ENCODE assay signal across 1 cellular context in the genomic region with DNA sequence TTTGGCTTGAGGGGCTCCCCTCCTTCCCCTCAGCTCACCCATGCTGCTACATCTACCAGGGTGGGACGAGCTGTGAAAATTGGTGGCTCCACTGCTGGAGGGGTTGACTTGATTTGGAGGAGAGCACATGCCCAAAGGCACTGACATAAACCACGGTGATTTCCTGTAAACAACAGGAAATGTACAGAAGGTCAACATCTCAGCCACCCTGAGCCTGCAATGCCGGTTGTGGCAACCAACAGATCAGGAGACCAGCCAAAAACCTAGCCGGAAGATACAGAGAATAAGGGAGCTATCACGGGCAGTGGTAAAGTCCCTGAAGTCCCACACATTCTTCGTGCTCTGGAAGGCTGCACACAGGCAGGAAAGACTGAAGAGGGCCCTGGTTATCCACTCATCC.
TF ChIP-seq lines count a peak whose summit lies in the region.

No MANE protein-coding gene starts in this region.

TF ChIP-seq in H1, 55 proteins besides CTCF, POLR2A, EP300 and RAD21:
- TF ChIP-seq PHF8 (conservative IDR thresholded peaks at IDR 0.05; ENCODE audit: low read depth, low read length), result no peak
- no peak for TF ChIP-seq TCF12 (IDR thresholded peaks at IDR 0.05; ENCODE audit: low read depth, low read length)
- no peak for TF ChIP-seq POLR2AphosphoS5 (IDR thresholded peaks at IDR 0.05; ENCODE audit: low read depth, low read length)
- TF ChIP-seq MAFK (IDR thresholded peaks at IDR 0.05; ENCODE audit: low read depth, low read length), result no peak
- TF ChIP-seq HDAC6 (IDR thresholded peaks at IDR 0.05; ENCODE audit: low read depth, low read length), result no peak
- no peak for TF ChIP-seq CEBPB (IDR thresholded peaks at IDR 0.05; ENCODE audit: low read depth, low read length)
- TF ChIP-seq, protein P1, sequence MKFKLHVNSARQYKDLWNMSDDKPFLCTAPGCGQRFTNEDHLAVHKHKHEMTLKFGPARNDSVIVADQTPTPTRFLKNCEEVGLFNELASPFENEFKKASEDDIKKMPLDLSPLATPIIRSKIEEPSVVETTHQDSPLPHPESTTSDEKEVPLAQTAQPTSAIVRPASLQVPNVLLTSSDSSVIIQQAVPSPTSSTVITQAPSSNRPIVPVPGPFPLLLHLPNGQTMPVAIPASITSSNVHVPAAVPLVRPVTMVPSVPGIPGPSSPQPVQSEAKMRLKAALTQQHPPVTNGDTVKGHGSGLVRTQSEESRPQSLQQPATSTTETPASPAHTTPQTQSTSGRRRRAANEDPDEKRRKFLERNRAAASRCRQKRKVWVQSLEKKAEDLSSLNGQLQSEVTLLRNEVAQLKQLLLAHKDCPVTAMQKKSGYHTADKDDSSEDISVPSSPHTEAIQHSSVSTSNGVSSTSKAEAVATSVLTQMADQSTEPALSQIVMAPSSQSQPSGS (IDR thresholded peaks at IDR 0.05; ENCODE audit: low read length), result no peak
- TF ChIP-seq, protein P2, sequence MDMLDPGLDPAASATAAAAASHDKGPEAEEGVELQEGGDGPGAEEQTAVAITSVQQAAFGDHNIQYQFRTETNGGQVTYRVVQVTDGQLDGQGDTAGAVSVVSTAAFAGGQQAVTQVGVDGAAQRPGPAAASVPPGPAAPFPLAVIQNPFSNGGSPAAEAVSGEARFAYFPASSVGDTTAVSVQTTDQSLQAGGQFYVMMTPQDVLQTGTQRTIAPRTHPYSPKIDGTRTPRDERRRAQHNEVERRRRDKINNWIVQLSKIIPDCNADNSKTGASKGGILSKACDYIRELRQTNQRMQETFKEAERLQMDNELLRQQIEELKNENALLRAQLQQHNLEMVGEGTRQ (IDR thresholded peaks at IDR 0.05; ENCODE audit: low read length), result no peak
- TF ChIP-seq CBX5 (IDR thresholded peaks at IDR 0.05; ENCODE audit: low read depth, low read length), result no peak
- TF ChIP-seq, protein P3, sequence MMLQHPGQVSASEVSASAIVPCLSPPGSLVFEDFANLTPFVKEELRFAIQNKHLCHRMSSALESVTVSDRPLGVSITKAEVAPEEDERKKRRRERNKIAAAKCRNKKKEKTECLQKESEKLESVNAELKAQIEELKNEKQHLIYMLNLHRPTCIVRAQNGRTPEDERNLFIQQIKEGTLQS (IDR thresholded peaks at IDR 0.05; ENCODE audit: insufficient read depth, low read depth, low read length), result no peak
- no peak for TF ChIP-seq SAP30 (IDR thresholded peaks at IDR 0.05; ENCODE audit: insufficient read depth, insufficient replicate concordance, low read length)
TF ChIP-seq in H1: peak in this region for 0.
